Comparison of ENCODE assay signal across 22 cellular contexts in genomic region chr13:33099860-33100259, GRCh38.
"Had no signal": no experiment of that assay in that cellular context is flagged by ENCODE, and none has a peak within 500 bp of the region (broad histone marks: within the 10 kb centered on the region; RNA-seq: fewer than 3 reads in every experiment).

No MANE protein-coding gene starts in this region.

- H3K9me3 Mint-ChIP-seq: type B pancreatic cell had no signal

- H3K27me3 Mint-ChIP-seq: type B pancreatic cell had no signal

- H3K9me3 ChIP-seq: gastrocnemius medialis, prostate gland, right atrium auricular region, thyroid gland had no signal

- H3K27me3 ChIP-seq: gastrocnemius medialis, right atrium auricular region, thyroid gland had no signal

- H3K4me1 ChIP-seq: gastrocnemius medialis, lower lobe of right lung, prostate gland, right atrium auricular region, thyroid gland had no signal

- H3K27ac ChIP-seq: gastrocnemius medialis, lower lobe of right lung, prostate gland, right atrium auricular region, thyroid gland had no signal

- H3K4me3 Mint-ChIP-seq: effector memory CD8-positive, alpha-beta T cell; natural killer cell; stimulated activated naive CD8-positive, alpha-beta T cell treated with anti-CD3 and anti-CD28 coated beads, Interleukin-15, amount 100 ng/mL, for 72 hours; type B pancreatic cell had no signal

- H3K4me3 ChIP-seq: gastrocnemius medialis, lower lobe of right lung, prostate gland, right atrium auricular region, smooth muscle cell, thyroid gland had no signal

- H3K4me2 ChIP-seq: smooth muscle cell had no signal

- H3K36me3 ChIP-seq: prostate gland had no signal

- ATAC-seq: effector memory CD8-positive, alpha-beta T cell; gastrocnemius medialis; left ventricle myocardium superior; lower lobe of right lung; natural killer cell; sciatic nerve; stimulated activated naive CD8-positive, alpha-beta T cell treated with anti-CD3 and anti-CD28 coated beads, Interleukin-15, amount 100 ng/mL, for 72 hours had no signal

- H3K27ac Mint-ChIP-seq: effector memory CD8-positive, alpha-beta T cell; natural killer cell; stimulated activated naive CD8-positive, alpha-beta T cell treated with anti-CD3 and anti-CD28 coated beads, Interleukin-15, amount 100 ng/mL, for 72 hours; type B pancreatic cell had no signal

- DNase-seq: cerebellar nuclear complex; cortex of kidney; effector memory CD8-positive, alpha-beta T cell; foreskin fibroblast; gastrocnemius medialis; head of caudate nucleus; kidney; left ventricle myocardium superior; lower lobe of right lung; natural killer cell; stimulated activated CD4-positive, alpha-beta T cell treated with anti-CD3 and anti-CD28 coated beads, Interleukin-12 subunit alpha, Interleukin-12 subunit beta, amount 100 ng/mL, for 4 hours; stimulated activated CD4-positive, alpha-beta T cell treated with anti-CD3 and anti-CD28 coated beads, Interleukin-1b, Interleukin-23, amount 100 ng/mL, for 48 hours; stimulated activated CD4-positive, alpha-beta T cell treated with anti-CD3 and anti-CD28 coated beads, Interleukin-4, amount 100 ng/mL, for 1 hour; stimulated activated CD8-positive, alpha-beta memory T cell treated with anti-CD3 and anti-CD28 coated beads, Interleukin-4, amount 100 ng/mL, for 48 hours; stimulated activated naive CD4-positive, alpha-beta T cell; stimulated activated naive CD8-positive, alpha-beta T cell treated with anti-CD3 and anti-CD28 coated beads, Interleukin-15, amount 100 ng/mL, for 72 hours; thyroid gland had no signal

- H3K36me3 Mint-ChIP-seq: natural killer cell had no signal

- H3K4me1 Mint-ChIP-seq: natural killer cell; stimulated activated naive CD8-positive, alpha-beta T cell treated with anti-CD3 and anti-CD28 coated beads, Interleukin-15, amount 100 ng/mL, for 72 hours had no signal
